Comparison of ENCODE assay signal across 8 cellular contexts in genomic region chr3:52197842-52198625, GRCh38. TPM values are rescaled to one million over a fixed set of nuclear protein-coding genes. Genes with fewer than 3 reads are reported as not detected.
DNase-seq lines count a peak whose midpoint lies in the region; ATAC-seq and TF ChIP-seq lines count a peak whose summit lies in the region.

ALAS1 (plus strand) TSS chr3:52198160; CDS start chr3:52199242, 1,082 bp downstream.

- 5% methylated on average over 20 of the region's 71 CpGs for WGBS in mammary epithelial cell (ENCODE audit: low coverage, missing lambda C conversion rate)

- BruUV-seq in mammary epithelial cell (replicated peaks; lab: Mats Ljungman, UMichigan): TSS peak; percentile 64

- POLR2A ChIA-PET in AG04450 (lab: Yijun Ruan, JAX): interaction anchor here (1.6 kb wide), 1 partner anchor 43 kb away, joined by 4 read pairs; the partner anchor contains the start of gene POC1A

- peak within 1 kb of the TSS; percentile 90 for H3K4me3 ChIP-seq in AG04450 (ENCODE audit: low read depth, low read length)
- peak within 1 kb of the TSS; percentile 95 for H3K4me3 ChIP-seq in WI38 (ENCODE audit: low read depth, low read length)
- peak within 1 kb of the TSS; percentile 79 to 88 (median 86) for H3K4me3 ChIP-seq in mammary epithelial cell (replicated peaks in 1 of 3; ENCODE audit: insufficient read depth in 1 of 3, low read depth in 2 of 3, low read length in 3 of 3)

- peak within 1 kb of the TSS; percentile 93 for H2AFZ ChIP-seq in mammary epithelial cell (ENCODE audit: low read depth, low read length)

- H3K4me2 ChIP-seq in mammary epithelial cell (ENCODE audit: insufficient read depth, low read depth, low read length): peak within 1 kb of the TSS; percentile 88

- H3K27me3 ChIP-seq in AG04450 (ENCODE audit: control insufficient read depth, insufficient read depth, low read length) (no peaks in the 10 kb centered on the region), mammary epithelial cell (ENCODE audit: insufficient read depth, low read length) (no peaks in the 10 kb centered on the region)

- H3K27ac ChIP-seq in AG04450 (ENCODE audit: low read depth, low read length) (peak within 1 kb of the TSS; percentile 61), mammary epithelial cell (ENCODE audit: insufficient read depth, low read depth, low read length) (peak within 1 kb of the TSS; percentile 42)

- CTCF ChIA-PET in AG04450 (lab: Charles Lee) (interaction anchor here (0.7 to 1.3 kb wide), 2 partner anchors 22 to 25 kb away, joined by 3 to 7 read pairs; no protein-coding TSS in a partner anchor), mammary epithelial cell (lab: Charles Lee; ENCODE audit: low non-redundant PET) (no interaction called here)

- TF ChIP-seq CTCF in AG04450 (IDR thresholded peaks at IDR 0.05; ENCODE audit: low read depth, low read length) (no peak), WI38 (IDR thresholded peaks at IDR 0.05; ENCODE audit: low read depth, low read length) (no peak), mammary epithelial cell (conservative IDR thresholded peaks at IDR 0.05 in 1 of 2, IDR thresholded peaks at IDR 0.05 in 1 of 2; ENCODE audit: extremely low read depth in 1 of 2, insufficient read depth in 1 of 2, low read depth in 1 of 2, low read length in 2 of 2) (no peak)

- H3K79me2 ChIP-seq in mammary epithelial cell (ENCODE audit: insufficient read depth, low read length): peaks cover 14% of the 10 kb centered on the region

- DNase-seq in AG04450 (ENCODE audit: low read depth, low spot score) (peak; percentile 69), NCI-H2227 treated with DMSO at 0.1 percent for 48 hours (lab: John Stamatoyannopoulos, UW) (peak; percentile 77), mammary epithelial cell (peak; percentile 82), iPS-NIHi7 (ENCODE audit: extremely low spot score) (peak; percentile 100), smooth muscle cell of the brain vasculature (ENCODE audit: low read depth, low spot score) (peak; percentile 80)

- intact Hi-C loops in mammary epithelial cell (cut with micrococcal nuclease): loop anchor here (2.0 kb wide), 1 partner anchor 17 kb away; no protein-coding TSS in a partner anchor

- H3K9ac ChIP-seq in mammary epithelial cell (ENCODE audit: insufficient read depth, low read length): peak within 1 kb of the TSS; percentile 64

- ATAC-seq in GM18868 (IDR thresholded peaks at IDR 0.05; ENCODE audit: unreplicated experiment): peak; percentile 77
- peak; percentile 71 for ATAC-seq in HG03103 (IDR thresholded peaks at IDR 0.05; ENCODE audit: low read depth, unreplicated experiment)

- peaks cover 29% of the 10 kb centered on the region for H3K4me1 ChIP-seq in mammary epithelial cell (ENCODE audit: insufficient read depth, low read length)

- peaks cover 13% of the 10 kb centered on the region for H3K36me3 ChIP-seq in mammary epithelial cell (ENCODE audit: insufficient read depth, low read length)

- dilution Hi-C loops in mammary epithelial cell (cut with HindIII; ENCODE audit: low sequenced_read_pairs): no loop called here

- no peaks in the 10 kb centered on the region for H4K20me1 ChIP-seq in mammary epithelial cell (ENCODE audit: insufficient read depth, low read length)

- H3K9me3 ChIP-seq in AG04450 (ENCODE audit: control insufficient read depth, insufficient read depth, low read length) (no peaks in the 10 kb centered on the region), mammary epithelial cell (replicated peaks; ENCODE audit: insufficient read depth, low read length) (no peaks in the 10 kb centered on the region)

- in situ Hi-C loops in mammary epithelial cell (cut with MboI; ENCODE audit: low sequenced_read_pairs in 2 of 2): no loop called here

RNA-seq across cellular contexts. Expression of gene ALAS1, which starts in this region (rescaled TPM):
- polyA plus RNA-seq in AG04450 (2011; rRNA removed) (61.4 and 61.7 TPM in 2 replicates), mammary epithelial cell (49.2 TPM)
- polyA minus RNA-seq in AG04450 (2011; rRNA and poly(A)+ RNA removed): 63.9 and 85.0 TPM in 2 replicates
- total RNA-seq in mammary epithelial cell: 10 to 100 TPM; 24.2 to 39.2 TPM
- 34.0 TPM for polyA minus RNA-seq in mammary epithelial cell

Comparison
In these comparisons a context has a peak if more than half of its experiments do, and no peak if none do; other contexts are left out.
1. Peak in every context shown above with its lines: DNase-seq, ATAC-seq, H3K4me3 ChIP-seq and H3K27ac ChIP-seq.